In the genomic region with DNA sequence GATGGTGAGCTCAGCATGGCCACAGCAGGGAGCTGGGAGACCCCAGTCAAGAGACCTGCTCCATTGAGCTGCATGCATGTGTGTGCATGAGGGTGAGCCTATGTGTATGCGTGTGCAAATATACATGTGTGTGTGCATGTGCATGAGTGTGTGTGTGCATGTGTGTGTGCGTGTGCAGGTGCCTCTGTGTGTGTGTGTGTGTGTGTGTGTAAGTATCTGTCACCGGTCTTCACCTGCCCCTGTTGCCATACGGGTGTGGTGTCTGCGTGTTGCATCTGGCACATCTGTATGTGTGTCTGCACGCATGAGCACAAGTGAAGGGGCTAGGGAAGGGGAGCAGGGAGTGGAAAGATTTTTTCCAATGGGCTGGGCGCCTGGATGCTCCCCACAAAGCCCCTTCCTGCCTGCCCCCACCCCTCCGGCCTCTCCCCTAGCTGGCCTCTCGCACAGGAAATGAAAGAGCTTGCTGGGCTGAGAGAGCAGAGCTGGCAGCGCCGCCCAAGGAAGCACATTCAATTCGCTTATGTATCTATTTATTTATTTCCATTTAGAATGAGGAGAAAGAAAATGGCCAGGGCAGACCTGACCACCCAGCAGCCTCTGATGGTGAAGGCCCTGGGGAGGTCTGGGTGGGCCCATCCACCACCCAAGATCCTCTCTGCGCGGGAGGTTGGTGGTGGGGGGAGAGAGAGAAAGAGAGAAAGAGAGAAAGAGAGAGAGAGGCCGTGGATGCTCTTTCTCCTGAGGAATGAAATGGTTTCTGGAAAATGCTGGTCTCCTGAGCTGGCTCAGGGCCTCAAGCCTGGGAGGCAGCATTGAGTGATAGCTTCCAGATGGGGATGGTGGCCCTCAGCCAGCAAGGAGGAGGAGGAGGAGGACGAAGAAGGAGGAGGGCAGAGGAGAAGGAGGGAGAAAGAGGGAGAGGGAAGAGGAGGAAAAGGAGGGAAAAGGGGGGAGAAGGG, we compare ENCODE assay signal across 8 cellular contexts. TPM values are rescaled to one million over a fixed set of nuclear protein-coding genes. Genes with fewer than 3 reads are reported as not detected.
A peak's percentile ranks its signal among the peaks of the same experiment; 100 is the strongest.
DNase-seq lines count a peak whose midpoint lies in the region; ATAC-seq and TF ChIP-seq lines count a peak whose summit lies in the region.

No MANE protein-coding gene starts in this region.

- no peaks in the 10 kb centered on the region for H3K79me2 ChIP-seq in fibroblast of lung (ENCODE audit: control insufficient read depth, insufficient read depth, low read length)

- peak overlapping the region; percentile 71 for H2AFZ ChIP-seq in fibroblast of lung (ENCODE audit: low read length)

- peaks cover 21 to 53% (median 36%) of the 10 kb centered on the region in 4 donors for H3K4me1 Mint-ChIP-seq in CD4-positive, alpha-beta memory T cell
- H3K4me1 Mint-ChIP-seq in T-cell = peaks cover 35 to 56% (median 52%) of the 10 kb centered on the region in 3 donors

- peak overlapping the region; percentile 44 to 48 for H3K4me3 ChIP-seq in CD4-positive, alpha-beta memory T cell (ENCODE audit: low read length in 2 of 2)
- peak overlapping the region in 3 of 4 experiments; percentile 24 to 46 (median 27) for H3K4me3 ChIP-seq in fibroblast of lung (replicated peaks in 1 of 4; ENCODE audit: control extremely low read depth in 1 of 4, insufficient read depth in 1 of 4, low read depth in 3 of 4, low read length in 4 of 4)
- no peak overlapping the region for H3K4me3 ChIP-seq in ovary

- no peak for TF ChIP-seq POLR2A in ovary (IDR thresholded peaks at IDR 0.05)

- ATAC-seq in T-cell (replicated peaks in 1 of 4) (peak in 3 of 4 experiments; percentile 3 to 27 (median 3)), GM19455 (IDR thresholded peaks at IDR 0.05; ENCODE audit: unreplicated experiment) (no peak), GM18870 (IDR thresholded peaks at IDR 0.05; ENCODE audit: unreplicated experiment) (no peak), GM21381 (IDR thresholded peaks at IDR 0.05; ENCODE audit: unreplicated experiment) (no peak)

- H3K9me3 Mint-ChIP-seq in CD4-positive, alpha-beta memory T cell = no peaks in the 10 kb centered on the region
- H3K9me3 Mint-ChIP-seq in T-cell = no peaks in the 10 kb centered on the region

- no peaks in the 10 kb centered on the region for H4K20me1 ChIP-seq in fibroblast of lung (ENCODE audit: control insufficient read depth, extremely low read depth, insufficient read depth, low read length)

- H3K27me3 ChIP-seq in CD4-positive, alpha-beta memory T cell (ENCODE audit: insufficient read depth, low read length) = no peaks in the 10 kb centered on the region
- no peaks in the 10 kb centered on the region for H3K27me3 ChIP-seq in fibroblast of lung (ENCODE audit: control insufficient read depth, insufficient read depth, low read length)
- no peaks in the 10 kb centered on the region for H3K27me3 ChIP-seq in ovary

- TF ChIP-seq EP300 in ovary (IDR thresholded peaks at IDR 0.05) = no peak

- peak overlapping the region; percentile 63 to 91 (median 83) for H3K4me3 Mint-ChIP-seq in CD4-positive, alpha-beta memory T cell
- peak overlapping the region; percentile 63 to 98 (median 69) for H3K4me3 Mint-ChIP-seq in T-cell

- peak overlapping the region; percentile 73 to 96 (median 89) for H3K27ac Mint-ChIP-seq in CD4-positive, alpha-beta memory T cell
- peak overlapping the region; percentile 98 to 99 for H3K27ac Mint-ChIP-seq in T-cell

- peaks cover 4 to 14% of the 10 kb centered on the region in 2 donors for H3K36me3 Mint-ChIP-seq in CD4-positive, alpha-beta memory T cell
- H3K36me3 Mint-ChIP-seq in T-cell = no peaks in the 10 kb centered on the region

- peak overlapping the region; percentile 52 for H3K27ac ChIP-seq in CD4-positive, alpha-beta memory T cell (ENCODE audit: low read depth, low read length)
- H3K27ac ChIP-seq in fibroblast of lung (ENCODE audit: insufficient read depth, low read length) (peak overlapping the region; percentile 81), ovary (peak overlapping the region; percentile 79 to 94)

- no peaks in the 10 kb centered on the region for H3K27me3 Mint-ChIP-seq in CD4-positive, alpha-beta memory T cell
- H3K27me3 Mint-ChIP-seq in T-cell = no peaks in the 10 kb centered on the region

- peak overlapping the region; percentile 58 for H3K9ac ChIP-seq in fibroblast of lung (ENCODE audit: insufficient read depth, low read length)

- no peaks in the 10 kb centered on the region for H3K36me3 ChIP-seq in CD4-positive, alpha-beta memory T cell (ENCODE audit: insufficient read depth, low read length)
- H3K36me3 ChIP-seq in fibroblast of lung (ENCODE audit: control insufficient read depth, insufficient read depth, low read length) = no peaks in the 10 kb centered on the region
- H3K36me3 ChIP-seq in ovary = no peaks in the 10 kb centered on the region

- intact Hi-C loops in CD4-positive, alpha-beta memory T cell (cut with micrococcal nuclease) = loop anchor here (1.0 to 2.0 kb wide), 3 partner anchors 94 to 225 kb away; a partner anchor contains a TSS
- intact Hi-C loops in ovary (cut with DNase I) = loop anchor here (1.0 to 10.0 kb wide), 7 partner anchors 76 to 586 kb away; no protein-coding TSS in a partner anchor

- H3K4me2 ChIP-seq in fibroblast of lung (ENCODE audit: extremely low read depth, insufficient read depth, low read length) = peak overlapping the region; percentile 92

- POLR2A ChIA-PET in CD4-positive, alpha-beta memory T cell (lab: Charles Lee; ENCODE audit: partially characterized antibody) = interaction anchor here (0.7 to 5.6 kb wide), 12 partner anchors 9 to 113 kb away, joined by 3 to 37 read pairs (median 6); a partner anchor contains a TSS
- POLR2A ChIA-PET in T-cell (lab: Charles Lee) = interaction anchor here (0.5 to 0.6 kb wide), 2 partner anchors 111 to 742 kb away, joined by 3 read pairs; no protein-coding TSS in a partner anchor

- peaks cover 66% of the 10 kb centered on the region for H3K4me1 ChIP-seq in CD4-positive, alpha-beta memory T cell (ENCODE audit: insufficient read depth, low read length)
- H3K4me1 ChIP-seq in fibroblast of lung (ENCODE audit: control insufficient read depth, extremely low read depth, insufficient read depth, low read length) = peaks cover 9% of the 10 kb centered on the region
- H3K4me1 ChIP-seq in ovary (ENCODE audit: insufficient read depth) = peaks cover 27% of the 10 kb centered on the region

- no peaks in the 10 kb centered on the region for H3K9me3 ChIP-seq in CD4-positive, alpha-beta memory T cell (ENCODE audit: control insufficient read depth in 1 of 2, low read length in 2 of 2)
- H3K9me3 ChIP-seq in fibroblast of lung (ENCODE audit: control insufficient read depth, insufficient read depth, low read depth, low read length) (no peaks in the 10 kb centered on the region), ovary (no peaks in the 10 kb centered on the region)

- DNase-seq in CD4-positive, alpha-beta memory T cell = peak; percentile 24 to 43 (median 28)
- DNase-seq in T-cell (peak in 12 of 34 experiments; percentile 16 to 50 (median 24)), fibroblast of lung (ENCODE audit: low read depth in 2 of 2) (peak; percentile 85 to 94), ovary (peak; percentile 93 to 97 (median 93)), GM19238 (ENCODE audit: insufficient read length, low spot score) (no peak)

- TF ChIP-seq CTCF in fibroblast of lung (conservative IDR thresholded peaks at IDR 0.05 in 1 of 2, IDR thresholded peaks at IDR 0.05 in 1 of 2; ENCODE audit: low read depth in 1 of 2, low read length in 2 of 2) (no peak), ovary (IDR thresholded peaks at IDR 0.05) (no peak)

- CTCF ChIA-PET in CD4-positive, alpha-beta memory T cell (lab: Charles Lee; ENCODE audit: partially characterized antibody) = interaction anchor here (0.8 to 8.6 kb wide), 27 partner anchors 10 to 582 kb away, joined by 3 to 262 read pairs (median 5); a partner anchor contains a TSS
- CTCF ChIA-PET in T-cell (lab: Charles Lee) = interaction anchor here (0.6 to 4.4 kb wide), 9 partner anchors 48 to 659 kb away, joined by 3 to 42 read pairs (median 4); no protein-coding TSS in a partner anchor

- 8 to 15% (median 8%) methylated on average over 16 of the region's 16 CpGs for WGBS in ovary, 3 donors

RNA-seq across cellular contexts. Expression of a gene that starts 4.3 kb away (rescaled TPM):
- 10 to 100 TPM; 41.5 to 50.2 TPM for total RNA-seq in CD4-positive, alpha-beta memory T cell
- polyA plus RNA-seq in CD4-positive, alpha-beta memory T cell = 10 to 100 TPM; 14.6 to 52.7 TPM
- total RNA-seq in T-cell (100 to 1,000 TPM in 2 of 5 donors, 10 to 100 TPM in 3; 66.9 to 185 (median 92.3) TPM), fibroblast of lung (0.17 and 0.26 TPM in 2 replicates), ovary (1 to 10 TPM in 3 of 7 donors, under 1 TPM in 3, not detected in 1; 0.63 to 3.9 (median 1.3) TPM)
- polyA plus RNA-seq in fibroblast of lung (0.05 TPM in 1 of 2 replicates, not detected in the other), ovary (1 to 10 TPM in 1 of 2 donors, not detected in 1; 1.3 TPM)
- polyA plus RNA-seq in fibroblast of lung (2012) = 0.23 and 0.31 TPM in 2 replicates
- polyA minus RNA-seq in fibroblast of lung (ENCODE audit: low replicate concordance) = not detected in 2 replicates

RNA-seq across cellular contexts. Expression of a gene that starts 4.4 kb away (rescaled TPM):
- 10 to 100 TPM; 64.5 to 65.6 TPM for total RNA-seq in CD4-positive, alpha-beta memory T cell
- polyA plus RNA-seq in CD4-positive, alpha-beta memory T cell = 10 to 100 TPM in 1 of 2 donors, 1 to 10 TPM in 1; 9.4 to 10.8 TPM
- 100 to 1,000 TPM in 2 of 5 donors, 10 to 100 TPM in 3; 62.3 to 133 (median 88.9) TPM for total RNA-seq in T-cell
- total RNA-seq in fibroblast of lung = under 0.01 TPM in 1 of 2 replicates, not detected in the other
- polyA plus RNA-seq in fibroblast of lung = not detected in 2 replicates
- polyA plus RNA-seq in fibroblast of lung (2012) = not detected in 2 replicates
- polyA minus RNA-seq in fibroblast of lung (ENCODE audit: low replicate concordance) = not detected in 2 replicates
- under 1 TPM in 5 of 7 donors, not detected in 2; 0.12 to 0.75 (median 0.31) TPM for total RNA-seq in ovary
- under 1 TPM; 0.35 to 0.65 TPM for polyA plus RNA-seq in ovary

RNA-seq across cellular contexts. Expression of a gene that starts 35.8 kb away (rescaled TPM):
- under 1 TPM in 1 of 2 experiments, not detected in 1; 0.29 TPM for total RNA-seq in CD4-positive, alpha-beta memory T cell
- under 1 TPM in 1 of 2 donors, not detected in 1; 0.57 TPM for polyA plus RNA-seq in CD4-positive, alpha-beta memory T cell
- total RNA-seq in T-cell (1 to 10 TPM in 1 of 5 donors, under 1 TPM in 4; 0.29 to 1.3 (median 0.51) TPM), fibroblast of lung (not detected in 2 replicates), ovary (1 to 10 TPM in 1 of 7 donors, under 1 TPM in 6; 0.18 to 1.3 (median 0.25) TPM)
- polyA plus RNA-seq in fibroblast of lung (not detected in 2 replicates), ovary (under 1 TPM; 0.10 to 0.12 TPM)
- polyA plus RNA-seq in fibroblast of lung (2012) = not detected in 2 replicates
- polyA minus RNA-seq in fibroblast of lung (ENCODE audit: low replicate concordance) = not detected in 2 replicates

Comparison
In these comparisons a context has a peak if more than half of its experiments do, and no peak if none do; other contexts are left out.
1. ATAC-seq: peak in T-cell (3 of 4); none in GM19455 (single experiment), GM18870 (single experiment) and GM21381 (single experiment).
2. RNA of a gene that starts 4.3 kb away (total RNA-seq): 66.9 to 185 TPM in T-cell and 41.5 to 50.2 TPM in CD4-positive, alpha-beta memory T cell; 0.63 to 3.9 TPM in ovary and 0.17 to 0.26 TPM in fibroblast of lung; every median in the first group is over 4 times any median in the second.
3. RNA of a gene that starts 4.4 kb away (total RNA-seq): 62.3 to 133 TPM in T-cell and 64.5 to 65.6 TPM in CD4-positive, alpha-beta memory T cell; 0.12 to 0.75 TPM in ovary and under 0.01 TPM in fibroblast of lung; every median in the first group is over 10 times any median in the second.
4. Peak in every context shown above with its lines, with median percentiles within 50 percentile points of each other: H3K27ac ChIP-seq.